In the genomic region with DNA sequence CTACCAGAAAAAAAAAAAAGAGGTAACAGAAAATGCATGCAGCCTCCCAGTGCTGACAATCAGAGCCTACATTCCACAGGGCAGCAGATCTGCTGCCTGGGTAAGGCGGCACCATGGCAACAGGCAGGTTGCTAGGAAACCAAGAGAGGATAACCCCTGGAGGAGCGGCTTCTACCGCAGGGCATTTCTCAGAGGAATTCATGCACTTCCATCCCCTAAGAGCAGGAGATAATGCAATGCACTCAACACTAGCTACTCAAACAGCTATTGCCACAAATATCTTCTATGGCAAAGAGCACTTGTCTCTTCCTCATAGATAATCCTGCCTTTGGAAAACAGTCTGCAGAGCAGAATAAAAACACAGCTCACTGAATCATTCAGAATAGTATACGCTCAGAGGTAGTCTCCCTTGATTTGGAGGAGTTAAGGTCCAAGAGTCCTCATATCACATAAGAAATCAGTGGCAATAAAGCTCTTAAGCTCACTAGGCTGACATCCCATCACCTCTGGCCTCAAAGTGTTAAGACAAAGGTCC, we compare ENCODE assay signal across 8 cellular contexts. TPM values are rescaled to one million over a fixed set of nuclear protein-coding genes. Genes with fewer than 3 reads are reported as not detected.
DNase-seq lines count a peak whose midpoint lies in the region; ATAC-seq and TF ChIP-seq lines count a peak whose summit lies in the region.

No MANE protein-coding gene starts in this region.

- H3K4me3 ChIP-seq in cardiac fibroblast (replicated peaks in 1 of 2; ENCODE audit: low read depth in 2 of 2, low read length in 2 of 2) (no peak overlapping the region), kidney epithelial cell (ENCODE audit: low read depth, low read length) (no peak overlapping the region), testis (no peak overlapping the region)

- H3K9me3 Mint-ChIP-seq in activated CD4-positive, alpha-beta T cell treated with anti-CD3 and anti-CD28 coated beads, Interleukin-2, amount 10 ng/mL, durations not matched to agents 24 days and 14 days: no peaks in the 10 kb centered on the region

- DNase-seq in GM04503 (ENCODE audit: low read depth) (peak; percentile 94), NCI-H345 (lab: John Stamatoyannopoulos, UW) (peak; percentile 75), cardiac fibroblast (ENCODE audit: low read depth in 2 of 2) (peak; percentile 95 to 98), kidney epithelial cell (ENCODE audit: low read depth) (peak; percentile 96), testis (peak; percentile 94)
- DNase-seq in activated CD4-positive, alpha-beta T cell treated with anti-CD3 and anti-CD28 coated beads, Interleukin-2, amount 10 ng/mL, durations not matched to agents 24 days and 14 days: no peak
- no peak for DNase-seq in activated naive CD4-positive, alpha-beta T cell treated with Interleukin-2 at 50 U/mL for 16 hours

- no peaks in the 10 kb centered on the region for H3K9me3 ChIP-seq in testis

- peaks cover 7% of the 10 kb centered on the region for H3K36me3 Mint-ChIP-seq in activated CD4-positive, alpha-beta T cell treated with anti-CD3 and anti-CD28 coated beads, Interleukin-2, amount 10 ng/mL, durations not matched to agents 24 days and 14 days (ENCODE audit: low read depth)

- H3K27ac ChIP-seq in testis: no peak overlapping the region

- H3K27ac Mint-ChIP-seq in activated CD4-positive, alpha-beta T cell treated with anti-CD3 and anti-CD28 coated beads, Interleukin-2, amount 10 ng/mL, durations not matched to agents 24 days and 14 days: no peak overlapping the region

- intact Hi-C loops in testis (cut with DNase I; ENCODE audit: low total_unique reads): no loop called here
- intact Hi-C loops in activated CD4-positive, alpha-beta T cell treated with anti-CD3 and anti-CD28 coated beads, Interleukin-2, amount 10 ng/mL, durations not matched to agents 24 days and 14 days (cut with micrococcal nuclease): no loop called here

- no peaks in the 10 kb centered on the region for H3K27me3 Mint-ChIP-seq in activated CD4-positive, alpha-beta T cell treated with anti-CD3 and anti-CD28 coated beads, Interleukin-2, amount 10 ng/mL, durations not matched to agents 24 days and 14 days

- ATAC-seq in GM21528 (IDR thresholded peaks at IDR 0.05; ENCODE audit: low FRiP score, unreplicated experiment): no peak

- H3K4me1 Mint-ChIP-seq in activated CD4-positive, alpha-beta T cell treated with anti-CD3 and anti-CD28 coated beads, Interleukin-2, amount 10 ng/mL, durations not matched to agents 24 days and 14 days: peaks cover 36% of the 10 kb centered on the region

- H3K27me3 ChIP-seq in kidney epithelial cell (ENCODE audit: control insufficient read depth, insufficient read depth, low read length): no peaks in the 10 kb centered on the region
- no peaks in the 10 kb centered on the region for H3K27me3 ChIP-seq in testis

- TF ChIP-seq POLR2A in testis (IDR thresholded peaks at IDR 0.05): no peak

- WGBS in testis, 2 donors: 37 to 74% methylated on average over 4 of the region's 4 CpGs

- no peak overlapping the region for H3K4me3 Mint-ChIP-seq in activated CD4-positive, alpha-beta T cell treated with anti-CD3 and anti-CD28 coated beads, Interleukin-2, amount 10 ng/mL, durations not matched to agents 24 days and 14 days

- H3K36me3 ChIP-seq in kidney epithelial cell (ENCODE audit: control insufficient read depth, insufficient read depth, low read length): no peaks in the 10 kb centered on the region
- no peaks in the 10 kb centered on the region for H3K36me3 ChIP-seq in testis (ENCODE audit: low read depth, missing control alignments)

- TF ChIP-seq CTCF in cardiac fibroblast (IDR thresholded peaks at IDR 0.05; ENCODE audit: low read depth, low read length) (no peak), kidney epithelial cell (IDR thresholded peaks at IDR 0.05; ENCODE audit: insufficient read depth, low read length, poor library complexity, severe bottlenecking) (no peak), testis (IDR thresholded peaks at IDR 0.05) (no peak)

- H3K4me1 ChIP-seq in testis: peaks cover 63% of the 10 kb centered on the region

RNA-seq across cellular contexts. Expression of gene PSAP, which starts 10.8 kb away (rescaled TPM):
- total RNA-seq in kidney epithelial cell (1,398 and 1,486 TPM in 2 replicates), testis (1,000 to 10,000 TPM; 1,011 to 1,399 TPM)
- 1,346 TPM for polyA plus RNA-seq in testis (ENCODE audit: insufficient read depth, low read depth, low replicate concordance)
- 97.9 and 99.9 TPM in 2 replicates for total RNA-seq in activated CD4-positive, alpha-beta T cell treated with anti-CD3 and anti-CD28 coated beads, Interleukin-2, amount 10 ng/mL, durations not matched to agents 24 days and 14 days

Comparison
In these comparisons a context has a peak if more than half of its experiments do, and no peak if none do; other contexts are left out.
1. DNase-seq: peak in GM04503 (single experiment), NCI-H345 (single experiment), cardiac fibroblast (2 of 2), kidney epithelial cell (single experiment) and testis (single experiment); none in activated CD4-positive, alpha-beta T cell treated with anti-CD3 and anti-CD28 coated beads, Interleukin-2, amount 10 ng/mL, durations not matched to agents 24 days and 14 days (single experiment) and activated naive CD4-positive, alpha-beta T cell treated with Interleukin-2 at 50 U/mL for 16 hours (single experiment).
2. RNA of gene PSAP, which starts 10.8 kb away (total RNA-seq): 1,011 to 1,399 TPM in testis and 1,398 to 1,486 TPM in kidney epithelial cell; 97.9 to 99.9 TPM in activated CD4-positive, alpha-beta T cell treated with anti-CD3 and anti-CD28 coated beads, Interleukin-2, amount 10 ng/mL, durations not matched to agents 24 days and 14 days; every median in the first group is over 10 times any median in the second.